In genomic region chr1:108828074-108828961, GRCh38 we compare ENCODE assay signal across 8 cellular contexts. TPM values are rescaled to one million over a fixed set of nuclear protein-coding genes. Genes with fewer than 3 reads are reported as not detected.
DNase-seq lines count a peak whose midpoint lies in the region; ATAC-seq and TF ChIP-seq lines count a peak whose summit lies in the region.

No MANE protein-coding gene starts in this region.

- H3K36me3 ChIP-seq in neural progenitor cell = no peaks in the 10 kb centered on the region
- peaks cover 0 to 2% of the 10 kb centered on the region in 2 donors for H3K36me3 ChIP-seq in stomach smooth muscle (ENCODE audit: control insufficient read depth in 2 of 2, insufficient read depth in 2 of 2, low read length in 2 of 2)

- H3K9me3 ChIP-seq in neural progenitor cell (ENCODE audit: low read depth) (no peaks in the 10 kb centered on the region), stomach smooth muscle (ENCODE audit: control insufficient read depth in 2 of 2, low read length in 2 of 2) (no peaks in the 10 kb centered on the region)

- H3K36me3 Mint-ChIP-seq in neural progenitor cell = no peaks in the 10 kb centered on the region

- peak overlapping the region; percentile 44 for H3K27ac Mint-ChIP-seq in neural progenitor cell

- peaks cover 25% of the 10 kb centered on the region for H3K4me1 Mint-ChIP-seq in neural progenitor cell

- peak; percentile 63 for DNase-seq in Jurkat, Clone E6-1 (ENCODE audit: low read depth, low spot score)
- DNase-seq in RPMI7951 (ENCODE audit: low read depth) = peak; percentile 99
- DNase-seq in activated T-helper 9 cell treated with anti-CD3 and anti-CD28 coated beads, Interleukin-2, amount 50 U/mL, for 16 hours (ENCODE audit: low read depth) = peak; percentile 49
- DNase-seq in fibroblast of villous mesenchyme (ENCODE audit: low read depth) = peak; percentile 86
- DNase-seq in neural progenitor cell (ENCODE audit: low spot score) = peak; percentile 92

- no peak overlapping the region for H3K4me2 ChIP-seq in neural progenitor cell

- no peaks in the 10 kb centered on the region for H3K9me3 Mint-ChIP-seq in neural progenitor cell

- H3K79me2 ChIP-seq in neural progenitor cell (ENCODE audit: low read depth) = no peaks in the 10 kb centered on the region

- H4K20me1 ChIP-seq in neural progenitor cell (ENCODE audit: low read depth) = no peaks in the 10 kb centered on the region

- no peaks in the 10 kb centered on the region for H3K4me1 ChIP-seq in neural progenitor cell
- H3K4me1 ChIP-seq in stomach smooth muscle (ENCODE audit: control insufficient read depth, insufficient read depth, low read length) = peaks cover 31% of the 10 kb centered on the region

- no peak overlapping the region for H3K4me3 ChIP-seq in Jurkat, Clone E6-1 (ENCODE audit: low read length)
- H3K4me3 ChIP-seq in fibroblast of villous mesenchyme (ENCODE audit: low read depth, low read length) (no peak overlapping the region), neural progenitor cell (no peak overlapping the region), stomach smooth muscle (ENCODE audit: low read length in 2 of 2) (no peak overlapping the region)

- no peak for ATAC-seq in GM18870 (IDR thresholded peaks at IDR 0.05; ENCODE audit: unreplicated experiment)

- H3K9ac ChIP-seq in neural progenitor cell (no peak overlapping the region), stomach smooth muscle (ENCODE audit: low read length in 2 of 2) (peak overlapping the region in 1 of 2 donors; percentile 36)

- H2AFZ ChIP-seq in neural progenitor cell (replicated peaks) = peak overlapping the region; percentile 43

- TF ChIP-seq CTCF in GM12873 (IDR thresholded peaks at IDR 0.05; ENCODE audit: insufficient read depth, low read depth, low read length, missing control alignments) (peak; percentile 86), fibroblast of villous mesenchyme (IDR thresholded peaks at IDR 0.05; ENCODE audit: insufficient read depth, low read depth, low read length) (peak; percentile 75), neural progenitor cell (IDR thresholded peaks at IDR 0.05) (peak; percentile 84)

- H3F3A ChIP-seq in neural progenitor cell (ENCODE audit: low read depth) = no peaks in the 10 kb centered on the region

- no peak overlapping the region for H3K4me3 Mint-ChIP-seq in neural progenitor cell

- H3K27me3 Mint-ChIP-seq in neural progenitor cell (ENCODE audit: insufficient read depth, low read depth) = peaks cover 2% of the 10 kb centered on the region

- H3K27ac ChIP-seq in neural progenitor cell (no peak overlapping the region), stomach smooth muscle (ENCODE audit: low read length) (peak overlapping the region; percentile 37)

- H3K27me3 ChIP-seq in neural progenitor cell (no peaks in the 10 kb centered on the region), stomach smooth muscle (ENCODE audit: control insufficient read depth in 1 of 2, insufficient read depth in 2 of 2, low read length in 2 of 2) (no peaks in the 10 kb centered on the region)

RNA-seq across cellular contexts. Expression of gene AKNAD1, which starts 28.6 kb away (rescaled TPM):
- not detected for polyA plus RNA-seq in Jurkat, Clone E6-1 (2012; ENCODE audit: insufficient read depth, insufficient read length)
- 4.0 and 4.7 TPM in 2 replicates for total RNA-seq in RPMI7951 (2014; rRNA removed; shearing (Covaris generic))
- total RNA-seq in fibroblast of villous mesenchyme = 0.86 and 1.6 TPM in 2 replicates
- total RNA-seq in neural progenitor cell (ENCODE audit: low replicate concordance) = not detected in 2 replicates

RNA-seq across cellular contexts. Expression of gene GPSM2, which starts 48.5 kb away (rescaled TPM):
- polyA plus RNA-seq in Jurkat, Clone E6-1 (2012; ENCODE audit: insufficient read depth, insufficient read length) = 33.6 TPM
- 126 and 151 TPM in 2 replicates for total RNA-seq in RPMI7951 (2014; rRNA removed; shearing (Covaris generic))
- total RNA-seq in fibroblast of villous mesenchyme = 24.2 and 35.0 TPM in 2 replicates
- 25.7 and 35.4 TPM in 2 replicates for total RNA-seq in neural progenitor cell (ENCODE audit: low replicate concordance)

Comparison
In these comparisons a context has a peak if more than half of its experiments do, and no peak if none do; other contexts are left out.
1. DNase-seq: peak in every context shown above with its lines; median percentile 99 in RPMI7951; 92 in neural progenitor cell; 86 in fibroblast of villous mesenchyme; 63 in Jurkat, Clone E6-1; 49 in activated T-helper 9 cell treated with anti-CD3 and anti-CD28 coated beads, Interleukin-2, amount 50 U/mL, for 16 hours.